Comparison of ENCODE assay signal across 12 cellular contexts in the genomic region with DNA sequence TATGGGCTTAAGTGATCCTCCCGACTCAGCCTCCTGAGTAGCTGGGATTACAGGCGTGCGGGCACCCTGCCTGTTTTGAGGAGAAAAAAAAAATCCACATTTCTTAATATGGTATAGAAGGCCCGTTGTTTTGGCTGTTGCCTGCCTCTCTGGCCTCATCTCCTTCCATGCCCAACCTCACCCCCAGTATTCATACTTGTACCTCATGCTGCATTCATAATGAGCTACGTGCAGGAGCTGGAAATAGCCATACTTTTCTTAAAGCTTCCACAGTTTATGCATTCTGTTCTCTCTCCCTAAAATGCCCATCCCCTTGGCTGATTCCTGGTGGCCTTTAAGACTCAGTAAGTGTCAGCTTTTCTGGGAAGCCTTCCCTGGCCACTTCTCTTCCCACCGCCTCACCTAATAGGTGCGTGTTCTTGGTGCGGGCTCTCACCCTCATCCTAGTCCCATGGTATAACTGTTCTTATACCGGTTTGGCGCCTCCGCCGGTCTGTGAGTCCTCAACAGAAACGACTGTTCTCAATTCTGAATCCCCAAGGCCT. TPM values are rescaled to one million over a fixed set of nuclear protein-coding genes. Genes with fewer than 3 reads are reported as not detected.
DNase-seq lines count a peak whose midpoint lies in the region; ATAC-seq and TF ChIP-seq lines count a peak whose summit lies in the region.
"Had no signal": no experiment of that assay in that cellular context is flagged by ENCODE, and none has a peak within 500 bp of the region (broad histone marks: within the 10 kb centered on the region; RNA-seq: fewer than 3 reads in every experiment).

No MANE protein-coding gene starts in this region.

- H3K27ac ChIP-seq in cardiac muscle cell (peak overlapping the region; percentile 95), adrenal gland (peak overlapping the region in 4 of 5 donors; percentile 79 to 93 (median 91)), muscle layer of duodenum (ENCODE audit: low read length) (peak overlapping the region; percentile 97), upper lobe of right lung (peak overlapping the region; percentile 83)

- ATAC-seq in upper lobe of right lung = no peak

- TF ChIP-seq CTCF in cardiac muscle cell (IDR thresholded peaks at IDR 0.05; ENCODE audit: low read depth, low read length) = no peak
- TF ChIP-seq CTCF in adrenal gland (IDR thresholded peaks at IDR 0.05) = no peak
- TF ChIP-seq CTCF in upper lobe of right lung (IDR thresholded peaks at IDR 0.05) = no peak
- no peak for TF ChIP-seq CTCF in GM13976 (IDR thresholded peaks at IDR 0.05; ENCODE audit: borderline replicate concordance, control extremely low read depth, extremely low read depth, insufficient read depth, missing control alignments)

- H3K36me3 ChIP-seq in cardiac muscle cell = peaks cover 1% of the 10 kb centered on the region
- H3K36me3 ChIP-seq in adrenal gland (replicated peaks in 1 of 2) = peaks cover 0 to 10% of the 10 kb centered on the region in 2 donors
- peaks cover 6 to 18% of the 10 kb centered on the region in 2 donors for H3K36me3 ChIP-seq in muscle layer of duodenum (ENCODE audit: control insufficient read depth in 1 of 2, insufficient read depth in 2 of 2, low read length in 2 of 2)
- peaks cover 8% of the 10 kb centered on the region for H3K36me3 ChIP-seq in upper lobe of right lung

- no peaks in the 10 kb centered on the region for H3K27me3 ChIP-seq in cardiac muscle cell
- no peaks in the 10 kb centered on the region for H3K27me3 ChIP-seq in adrenal gland
- H3K27me3 ChIP-seq in muscle layer of duodenum (ENCODE audit: low read depth, low read length) = no peaks in the 10 kb centered on the region
- no peaks in the 10 kb centered on the region for H3K27me3 ChIP-seq in upper lobe of right lung

- in situ Hi-C loops in GM13976 (cut with MboI; ENCODE audit: low sequenced_read_pairs, unreplicated experiment) = no loop called here

- no peak overlapping the region for H3K4me3 ChIP-seq in cardiac muscle cell
- no peak overlapping the region for H3K4me3 ChIP-seq in adrenal gland
- peak overlapping the region in 1 of 2 donors; percentile 78 for H3K4me3 ChIP-seq in muscle layer of duodenum (ENCODE audit: low read depth in 1 of 2, low read length in 2 of 2)
- no peak overlapping the region for H3K4me3 ChIP-seq in upper lobe of right lung

- H3K4me1 ChIP-seq in cardiac muscle cell (ENCODE audit: low read depth) (peaks cover 20% of the 10 kb centered on the region), adrenal gland (replicated peaks in 1 of 2) (peaks cover 24 to 41% of the 10 kb centered on the region in 2 donors), muscle layer of duodenum (ENCODE audit: control insufficient read depth in 1 of 2, insufficient read depth in 2 of 2, low read length in 2 of 2) (peaks cover 0 to 8% of the 10 kb centered on the region in 2 donors), upper lobe of right lung (peaks cover 23% of the 10 kb centered on the region)

- 77 to 87% (median 83%) methylated on average over 13 of the region's 13 CpGs for WGBS in adrenal gland, 4 donors

- intact Hi-C loops in cardiac septum (cut with DNase I) (loop anchor here (2.0 kb wide), 1 partner anchor 33 kb away; the partner anchor contains the start of genes CCDC107 and RMRP), adrenal gland (cut with DNase I) (loop anchor here in 1 of 2 donors (5.0 kb wide), 1 partner anchor 35 kb away; no protein-coding TSS in a partner anchor), upper lobe of right lung (cut with DNase I) (no loop called here)

- DNase-seq in cardiac muscle cell (ENCODE audit: low read depth in 1 of 2, low spot score in 1 of 2) (peak in 1 of 2 donors; percentile 40), cardiac septum (ENCODE audit: low spot score) (no peak), adrenal gland (no peak), upper lobe of right lung (no peak), NCI-H1105 (lab: John Stamatoyannopoulos, UW) (no peak), C1 segment of cervical spinal cord (lab: John Stamatoyannopoulos, UW) (no peak), GM13976 (ENCODE audit: low spot score) (no peak)
- DNase-seq: activated CD4-positive, CD25-positive, alpha-beta regulatory T cell treated with anti-CD3 and anti-CD28 coated beads, Interleukin-2, amount 50 U/mL, for 72 hours; DMS79; effector CD8-positive, alpha-beta T cell; NCI-H2171 had no signal

- no peak for TF ChIP-seq POLR2A in adrenal gland (IDR thresholded peaks at IDR 0.05)

- no peaks in the 10 kb centered on the region for H3K9me3 ChIP-seq in cardiac muscle cell (ENCODE audit: low read depth)
- H3K9me3 ChIP-seq in adrenal gland (replicated peaks in 1 of 3) = no peaks in the 10 kb centered on the region
- H3K9me3 ChIP-seq in muscle layer of duodenum (ENCODE audit: control insufficient read depth in 1 of 2, low read length in 2 of 2) = no peaks in the 10 kb centered on the region
- H3K9me3 ChIP-seq in upper lobe of right lung = no peaks in the 10 kb centered on the region

RNA-seq across cellular contexts. Expression of gene TPM2, which starts 2.1 kb away (rescaled TPM):
- total RNA-seq in cardiac muscle cell = 645 and 899 TPM in 2 replicates
- 761 and 1,591 TPM in 2 replicates for polyA plus RNA-seq in cardiac muscle cell
- total RNA-seq in cardiac septum = 690 TPM
- total RNA-seq in adrenal gland = 100 to 1,000 TPM; 188 to 654 (median 359) TPM
- polyA plus RNA-seq in adrenal gland = 1,000 to 10,000 TPM in 2 of 3 donors, 100 to 1,000 TPM in 1; 462 to 1,472 (median 1,350) TPM
- total RNA-seq in upper lobe of right lung = 161 TPM

RNA-seq across cellular contexts. Expression of gene CA9, which starts 18.1 kb away (rescaled TPM):
- total RNA-seq in cardiac muscle cell = 2.4 and 3.1 TPM in 2 replicates
- 2.6 and 4.9 TPM in 2 replicates for polyA plus RNA-seq in cardiac muscle cell
- 0.48 TPM for total RNA-seq in cardiac septum
- total RNA-seq in adrenal gland = 10 to 100 TPM in 1 of 8 donors, 1 to 10 TPM in 4, under 1 TPM in 3; 0.28 to 13.7 (median 1.6) TPM
- 1 to 10 TPM in 2 of 3 donors, under 1 TPM in 1; 0.31 to 1.4 (median 1.3) TPM for polyA plus RNA-seq in adrenal gland
- total RNA-seq in upper lobe of right lung = 0.55 TPM

RNA-seq across cellular contexts. Expression of gene ARHGEF39, which starts 26.8 kb away (rescaled TPM):
- total RNA-seq in cardiac muscle cell = 1.5 and 12.6 TPM in 2 replicates
- polyA plus RNA-seq in cardiac muscle cell = 5.6 and 36.9 TPM in 2 replicates
- 0.48 TPM for total RNA-seq in cardiac septum
- total RNA-seq in adrenal gland = 10 to 100 TPM in 1 of 8 donors, 1 to 10 TPM in 2, under 1 TPM in 5; 0.42 to 18.4 (median 0.95) TPM
- polyA plus RNA-seq in adrenal gland = 1 to 10 TPM; 1.2 to 4.0 (median 1.5) TPM
- total RNA-seq in upper lobe of right lung = 0.38 TPM

RNA-seq across cellular contexts. Expression of gene CCDC107, which starts 33.7 kb away (rescaled TPM):
- total RNA-seq in cardiac muscle cell = 26.5 and 29.3 TPM in 2 replicates
- polyA plus RNA-seq in cardiac muscle cell = 68.5 and 75.1 TPM in 2 replicates
- total RNA-seq in cardiac septum = 47.7 TPM
- total RNA-seq in adrenal gland = 10 to 100 TPM; 27.9 to 55.0 (median 39.8) TPM
- 100 to 1,000 TPM in 2 of 3 donors, 10 to 100 TPM in 1; 53.6 to 198 (median 169) TPM for polyA plus RNA-seq in adrenal gland
- total RNA-seq in upper lobe of right lung = 31.1 TPM

RNA-seq across cellular contexts. Expression of gene RMRP, which starts 34.0 kb away (rescaled TPM):
- total RNA-seq in cardiac muscle cell (6,299 and 17,487 TPM in 2 replicates), cardiac septum (10,677 TPM), adrenal gland (over 10,000 TPM in 4 of 8 donors, 1,000 to 10,000 TPM in 3, 100 to 1,000 TPM in 1; 885 to 23,366 (median 13,049) TPM), upper lobe of right lung (30,828 TPM)
- polyA plus RNA-seq in cardiac muscle cell (not detected in 2 replicates), adrenal gland (1,000 to 10,000 TPM in 2 of 3 donors, not detected in 1; 1,807 to 2,186 TPM)
